ENCODE assay signal across 1 cellular context in the genomic region with DNA sequence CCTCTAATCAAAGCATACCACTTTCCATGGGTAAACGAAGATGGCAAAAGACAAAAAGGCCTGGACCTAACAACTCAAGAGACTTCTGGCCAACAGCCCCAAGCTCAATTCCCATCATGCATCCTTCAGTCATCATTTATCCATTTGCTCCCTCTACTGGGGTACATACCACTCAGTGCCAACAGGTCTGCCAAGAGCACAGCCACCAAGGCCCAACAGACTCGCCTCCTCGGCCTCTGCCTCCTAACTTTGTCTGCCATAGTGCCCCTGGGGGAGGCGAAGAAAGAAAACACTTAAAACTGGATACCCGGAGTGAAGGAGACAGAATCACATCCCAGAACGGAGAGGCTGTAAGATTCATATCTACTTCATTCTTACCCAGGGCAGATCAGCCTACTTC.
TF ChIP-seq lines count a peak whose summit lies in the region.

No MANE protein-coding gene starts in this region.

TF ChIP-seq in GM23338, 12 proteins besides CTCF, POLR2A, EP300 and RAD21 (continued from another document):
- TF ChIP-seq, protein P1, sequence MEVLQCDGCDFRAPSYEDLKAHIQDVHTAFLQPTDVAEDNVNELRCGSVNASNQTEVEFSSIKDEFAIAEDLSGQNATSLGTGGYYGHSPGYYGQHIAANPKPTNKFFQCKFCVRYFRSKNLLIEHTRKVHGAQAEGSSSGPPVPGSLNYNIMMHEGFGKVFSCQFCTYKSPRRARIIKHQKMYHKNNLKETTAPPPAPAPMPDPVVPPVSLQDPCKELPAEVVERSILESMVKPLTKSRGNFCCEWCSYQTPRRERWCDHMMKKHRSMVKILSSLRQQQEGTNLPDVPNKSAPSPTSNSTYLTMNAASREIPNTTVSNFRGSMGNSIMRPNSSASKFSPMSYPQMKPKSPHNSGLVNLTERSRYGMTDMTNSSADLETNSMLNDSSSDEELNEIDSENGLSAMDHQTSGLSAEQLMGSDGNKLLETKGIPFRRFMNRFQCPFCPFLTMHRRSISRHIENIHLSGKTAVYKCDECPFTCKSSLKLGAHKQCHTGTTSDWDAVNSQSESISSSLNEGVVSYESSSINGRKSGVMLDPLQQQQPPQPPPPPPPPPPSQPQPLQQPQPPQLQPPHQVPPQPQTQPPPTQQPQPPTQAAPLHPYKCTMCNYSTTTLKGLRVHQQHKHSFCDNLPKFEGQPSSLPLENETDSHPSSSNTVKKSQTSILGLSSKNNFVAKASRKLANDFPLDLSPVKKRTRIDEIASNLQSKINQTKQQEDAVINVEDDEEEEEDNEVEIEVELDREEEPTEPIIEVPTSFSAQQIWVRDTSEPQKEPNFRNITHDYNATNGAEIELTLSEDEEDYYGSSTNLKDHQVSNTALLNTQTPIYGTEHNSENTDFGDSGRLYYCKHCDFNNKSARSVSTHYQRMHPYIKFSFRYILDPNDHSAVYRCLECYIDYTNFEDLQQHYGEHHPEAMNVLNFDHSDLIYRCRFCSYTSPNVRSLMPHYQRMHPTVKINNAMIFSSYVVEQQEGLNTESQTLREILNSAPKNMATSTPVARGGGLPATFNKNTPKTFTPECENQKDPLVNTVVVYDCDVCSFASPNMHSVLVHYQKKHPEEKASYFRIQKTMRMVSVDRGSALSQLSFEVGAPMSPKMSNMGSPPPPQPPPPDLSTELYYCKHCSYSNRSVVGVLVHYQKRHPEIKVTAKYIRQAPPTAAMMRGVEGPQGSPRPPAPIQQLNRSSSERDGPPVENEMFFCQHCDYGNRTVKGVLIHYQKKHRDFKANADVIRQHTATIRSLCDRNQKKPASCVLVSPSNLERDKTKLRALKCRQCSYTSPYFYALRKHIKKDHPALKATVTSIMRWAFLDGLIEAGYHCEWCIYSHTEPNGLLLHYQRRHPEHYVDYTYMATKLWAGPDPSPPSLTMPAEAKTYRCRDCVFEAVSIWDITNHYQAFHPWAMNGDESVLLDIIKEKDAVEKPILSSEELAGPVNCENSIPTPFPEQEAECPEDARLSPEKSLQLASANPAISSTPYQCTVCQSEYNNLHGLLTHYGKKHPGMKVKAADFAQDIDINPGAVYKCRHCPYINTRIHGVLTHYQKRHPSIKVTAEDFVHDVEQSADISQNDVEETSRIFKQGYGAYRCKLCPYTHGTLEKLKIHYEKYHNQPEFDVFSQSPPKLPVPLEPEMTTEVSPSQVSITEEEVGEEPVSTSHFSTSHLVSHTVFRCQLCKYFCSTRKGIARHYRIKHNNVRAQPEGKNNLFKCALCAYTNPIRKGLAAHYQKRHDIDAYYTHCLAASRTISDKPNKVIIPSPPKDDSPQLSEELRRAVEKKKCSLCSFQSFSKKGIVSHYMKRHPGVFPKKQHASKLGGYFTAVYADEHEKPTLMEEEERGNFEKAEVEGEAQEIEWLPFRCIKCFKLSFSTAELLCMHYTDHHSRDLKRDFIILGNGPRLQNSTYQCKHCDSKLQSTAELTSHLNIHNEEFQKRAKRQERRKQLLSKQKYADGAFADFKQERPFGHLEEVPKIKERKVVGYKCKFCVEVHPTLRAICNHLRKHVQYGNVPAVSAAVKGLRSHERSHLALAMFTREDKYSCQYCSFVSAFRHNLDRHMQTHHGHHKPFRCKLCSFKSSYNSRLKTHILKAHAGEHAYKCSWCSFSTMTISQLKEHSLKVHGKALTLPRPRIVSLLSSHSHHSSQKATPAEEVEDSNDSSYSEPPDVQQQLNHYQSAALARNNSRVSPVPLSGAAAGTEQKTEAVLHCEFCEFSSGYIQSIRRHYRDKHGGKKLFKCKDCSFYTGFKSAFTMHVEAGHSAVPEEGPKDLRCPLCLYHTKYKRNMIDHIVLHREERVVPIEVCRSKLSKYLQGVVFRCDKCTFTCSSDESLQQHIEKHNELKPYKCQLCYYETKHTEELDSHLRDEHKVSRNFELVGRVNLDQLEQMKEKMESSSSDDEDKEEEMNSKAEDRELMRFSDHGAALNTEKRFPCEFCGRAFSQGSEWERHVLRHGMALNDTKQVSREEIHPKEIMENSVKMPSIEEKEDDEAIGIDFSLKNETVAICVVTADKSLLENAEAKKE (CRISPR knock-in tag; IDR thresholded peaks at IDR 0.05) = no peak
